Comparison of ENCODE assay signal across 7 cellular contexts in the genomic region with DNA sequence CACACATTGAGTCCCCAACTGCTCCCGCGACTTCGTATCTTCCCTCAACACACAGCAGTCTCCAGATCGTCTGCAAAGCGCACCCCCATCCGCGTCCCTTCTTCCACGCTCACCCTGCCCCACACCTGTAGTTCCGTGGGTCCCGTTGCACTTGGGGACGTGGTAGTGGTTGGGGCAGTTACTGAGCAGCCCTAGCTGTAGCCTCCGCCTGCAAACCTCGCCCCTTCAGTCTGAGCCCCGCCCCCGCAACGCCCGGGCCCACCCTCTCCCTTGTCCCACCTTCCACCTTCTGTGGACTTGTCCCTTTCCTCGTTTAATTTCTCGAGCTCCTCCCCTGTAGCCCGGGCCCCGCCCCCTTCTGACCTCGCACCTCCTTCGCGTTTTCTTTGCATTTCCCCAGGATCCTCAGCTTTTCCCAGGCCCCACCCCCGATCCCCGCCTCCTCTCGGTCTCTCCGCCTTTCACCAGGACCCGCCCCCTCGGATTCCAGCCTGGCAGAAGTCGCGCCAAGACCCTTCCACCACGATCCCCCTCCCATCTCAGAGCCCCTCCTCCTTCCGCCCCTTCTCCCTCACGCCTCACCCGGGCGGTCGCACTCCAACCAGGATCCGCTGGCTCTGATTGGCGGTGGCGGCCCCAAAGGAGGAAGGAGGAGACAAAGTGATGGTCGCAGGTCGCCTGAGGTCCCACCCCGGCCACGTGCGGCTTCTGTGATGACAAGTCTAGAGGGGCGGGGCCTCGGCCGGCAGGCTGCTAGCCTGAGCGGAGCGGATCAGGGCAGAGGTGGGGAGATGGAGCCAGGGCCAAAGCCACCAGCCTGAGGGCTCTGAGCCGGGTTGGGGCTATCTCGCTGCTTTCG.
DNase-seq lines count a peak whose midpoint lies in the region; ATAC-seq and TF ChIP-seq lines count a peak whose summit lies in the region.

A gene with protein sequence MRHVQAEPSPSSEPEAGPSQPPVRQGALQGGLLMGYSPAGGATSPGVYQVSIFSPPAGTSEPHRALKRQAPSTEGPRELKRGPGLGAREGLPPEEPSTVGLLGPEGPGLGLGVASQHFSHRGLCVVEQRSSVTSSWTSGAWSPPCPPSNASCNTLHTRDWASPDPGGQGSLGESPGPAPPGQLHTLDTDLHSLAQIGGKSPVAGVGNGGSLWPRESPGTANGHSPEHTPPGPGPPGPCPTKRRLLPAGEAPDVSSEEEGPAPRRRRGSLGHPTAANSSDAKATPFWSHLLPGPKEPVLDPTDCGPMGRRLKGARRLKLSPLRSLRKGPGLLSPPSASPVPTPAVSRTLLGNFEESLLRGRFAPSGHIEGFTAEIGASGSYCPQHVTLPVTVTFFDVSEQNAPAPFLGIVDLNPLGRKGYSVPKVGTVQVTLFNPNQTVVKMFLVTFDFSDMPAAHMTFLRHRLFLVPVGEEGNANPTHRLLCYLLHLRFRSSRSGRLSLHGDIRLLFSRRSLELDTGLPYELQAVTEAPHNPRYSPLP (minus strand): TSS at position 183 of the 859 bp plus-strand sequence. CDS start 7,588 bp downstream, outside the sequence.

- peak within 1 kb of the TSS; percentile 88 for H3K4me3 ChIP-seq in astrocyte of the spinal cord (ENCODE audit: low read depth, low read length)
- peak within 1 kb of the TSS; percentile 87 for H3K4me3 ChIP-seq in retinal pigment epithelial cell (ENCODE audit: low read length)

- TF ChIP-seq CTCF in astrocyte of the spinal cord (IDR thresholded peaks at IDR 0.05; ENCODE audit: low read depth, low read length) (no peak), retinal pigment epithelial cell (conservative IDR thresholded peaks at IDR 0.05; ENCODE audit: low read depth, low read length) (no peak)

- in situ Hi-C loops in astrocyte of the spinal cord (cut with HindIII; ENCODE audit: low sequenced_read_pairs), result no loop called here

- ATAC-seq in GM18508 (IDR thresholded peaks at IDR 0.05; ENCODE audit: insufficient read depth, unreplicated experiment), result peak; percentile 31
- peak; percentile 68 for ATAC-seq in HG03025 (IDR thresholded peaks at IDR 0.05; ENCODE audit: low FRiP score, unreplicated experiment)

- DNase-seq in NCI-H2081 (lab: John Stamatoyannopoulos, UW), result peak; percentile 93 to 94
- DNase-seq in T1000 (lab: John Stamatoyannopoulos, UW), result peak; percentile 92
- DNase-seq in astrocyte of the spinal cord (ENCODE audit: low read depth, low spot score), result peak; percentile 98
- peak; percentile 69 to 94 for DNase-seq in hippocampal formation (lab: John Stamatoyannopoulos, UW)
- peak; percentile 88 for DNase-seq in retinal pigment epithelial cell (ENCODE audit: low read depth)

Comparison
In these comparisons a context has a peak if more than half of its experiments do, and no peak if none do; other contexts are left out.
1. Peak in every context shown above with its lines: DNase-seq, ATAC-seq and H3K4me3 ChIP-seq.